19 cellular contexts compared by ENCODE assay signal in genomic region chr14:26841361-26841760, GRCh38.
DNase-seq lines count a peak whose midpoint lies in the region; ATAC-seq and TF ChIP-seq lines count a peak whose summit lies in the region.
"Had no signal": no experiment of that assay in that cellular context is flagged by ENCODE, and none has a peak within 500 bp of the region (broad histone marks: within the 10 kb centered on the region; RNA-seq: fewer than 3 reads in every experiment).

No MANE protein-coding gene starts in this region.

- no peaks in the 10 kb centered on the region for H3K36me3 Mint-ChIP-seq in osteocyte (ENCODE audit: unreplicated experiment)
- H3K36me3 Mint-ChIP-seq: activated CD8-positive, alpha-beta memory T cell treated with anti-CD3 and anti-CD28 coated beads, Interleukin-2, amount 10 ng/mL, durations not matched to agents 7 days and 5 days; naive B cell had no signal

- H3K27me3 ChIP-seq in ACC112 (ENCODE audit: insufficient read depth, low read length) = no peaks in the 10 kb centered on the region
- H3K27me3 ChIP-seq: ascending aorta, esophagus squamous epithelium, SJCRH30 had no signal

- H2AFZ ChIP-seq in ACC112 (ENCODE audit: low read length, unreplicated experiment) = peak overlapping the region; percentile 27

- no peak overlapping the region for H3K4me3 Mint-ChIP-seq in osteocyte (ENCODE audit: unreplicated experiment)
- H3K4me3 Mint-ChIP-seq: activated CD8-positive, alpha-beta memory T cell treated with anti-CD3 and anti-CD28 coated beads, Interleukin-2, amount 10 ng/mL, durations not matched to agents 7 days and 5 days; dendritic cell treated with granulocyte-macrophage colony-stimulating factor and Interleukin-4, amounts not matched to agents 40 ng/mL and 50 ng/mL, for 4 days; naive B cell; T-helper 2 cell treated with Interferon-gamma antibody and Interleukin-4, amounts not matched to agents 5 μg/mL and 100 μg/mL, for 36 hours had no signal

- no peak for ATAC-seq in GM19023 (IDR thresholded peaks at IDR 0.05; ENCODE audit: unreplicated experiment)
- ATAC-seq: activated CD8-positive, alpha-beta memory T cell treated with anti-CD3 and anti-CD28 coated beads, Interleukin-2, amount 10 ng/mL, durations not matched to agents 7 days and 5 days had no signal

- TF ChIP-seq CTCF in epithelial cell of esophagus (IDR thresholded peaks at IDR 0.05; ENCODE audit: insufficient read depth, low read depth, low read length, missing control alignments) (no peak), osteocyte (IDR thresholded peaks at IDR 0.05) (no peak)

- no peak overlapping the region for H3K27ac Mint-ChIP-seq in osteocyte (ENCODE audit: unreplicated experiment)
- H3K27ac Mint-ChIP-seq: activated CD8-positive, alpha-beta memory T cell treated with anti-CD3 and anti-CD28 coated beads, Interleukin-2, amount 10 ng/mL, durations not matched to agents 7 days and 5 days; dendritic cell treated with granulocyte-macrophage colony-stimulating factor and Interleukin-4, amounts not matched to agents 40 ng/mL and 50 ng/mL, for 4 days; naive B cell; T-helper 2 cell treated with Interferon-gamma antibody and Interleukin-4, amounts not matched to agents 5 μg/mL and 100 μg/mL, for 36 hours had no signal

- H3K9me3 Mint-ChIP-seq in osteocyte (ENCODE audit: unreplicated experiment) = peaks cover 3% of the 10 kb centered on the region
- H3K9me3 Mint-ChIP-seq: dendritic cell treated with granulocyte-macrophage colony-stimulating factor and Interleukin-4, amounts not matched to agents 40 ng/mL and 50 ng/mL, for 4 days had no signal

- H3K36me3 ChIP-seq in ACC112 (ENCODE audit: insufficient read depth, low read length) = no peaks in the 10 kb centered on the region
- H3K36me3 ChIP-seq: ascending aorta, esophagus squamous epithelium, SJCRH30 had no signal

- no peaks in the 10 kb centered on the region for H3K27me3 Mint-ChIP-seq in osteocyte (ENCODE audit: unreplicated experiment)
- H3K27me3 Mint-ChIP-seq: activated CD8-positive, alpha-beta memory T cell treated with anti-CD3 and anti-CD28 coated beads, Interleukin-2, amount 10 ng/mL, durations not matched to agents 7 days and 5 days; dendritic cell treated with granulocyte-macrophage colony-stimulating factor and Interleukin-4, amounts not matched to agents 40 ng/mL and 50 ng/mL, for 4 days; naive B cell had no signal

- DNase-seq in LHCN-M2 (ENCODE audit: low read depth) (peak; percentile 29), epithelial cell of esophagus (ENCODE audit: low read depth) (peak; percentile 43), myocyte (ENCODE audit: low read depth) (peak; percentile 23), osteocyte (ENCODE audit: extremely low spot score, unreplicated experiment) (no peak), C1 segment of cervical spinal cord (lab: John Stamatoyannopoulos, UW) (no peak)
- no peak for DNase-seq in activated CD4-positive, alpha-beta T cell treated with anti-CD3 and anti-CD28 coated beads for 4 hours
- DNase-seq: activated CD4-positive, alpha-beta T cell treated with anti-CD3 and anti-CD28 coated beads for 1 hour; activated CD8-positive, alpha-beta memory T cell treated with anti-CD3 and anti-CD28 coated beads, Interleukin-2, amount 10 ng/mL, durations not matched to agents 7 days and 5 days; activated gamma-delta T cell treated with Interleukin-2 at 50 U/mL for 16 hours; esophagus squamous epithelium; GDM1; naive B cell; SJCRH30; stimulated activated naive CD4-positive, alpha-beta T cell treated with Interleukin-2 at 50 U/mL for 16 hours had no signal

- H3K27ac ChIP-seq in ACC112 (ENCODE audit: low read depth, low read length) = peak overlapping the region; percentile 96
- H3K27ac ChIP-seq: ascending aorta, SJCRH30 had no signal

- no peaks in the 10 kb centered on the region for H3K79me2 ChIP-seq in ACC112 (ENCODE audit: control insufficient read depth, insufficient read depth, low read length, unreplicated experiment)

- H3K4me1 ChIP-seq in ACC112 (ENCODE audit: control insufficient read depth, insufficient read depth, low read length, unreplicated experiment) = peaks cover 36% of the 10 kb centered on the region
- H3K4me1 ChIP-seq: ascending aorta, SJCRH30 had no signal

- H3K4me3 ChIP-seq in ACC112 (ENCODE audit: low read depth, low read length) = peak overlapping the region; percentile 20; the same call in 1 of the 2 replicates
- no peak overlapping the region for H3K4me3 ChIP-seq in epithelial cell of esophagus (ENCODE audit: low read length)
- H3K4me3 ChIP-seq: ascending aorta, esophagus squamous epithelium, SJCRH30 had no signal

- H3K4me1 Mint-ChIP-seq in osteocyte (ENCODE audit: unreplicated experiment) = no peaks in the 10 kb centered on the region
- H3K4me1 Mint-ChIP-seq: activated CD8-positive, alpha-beta memory T cell treated with anti-CD3 and anti-CD28 coated beads, Interleukin-2, amount 10 ng/mL, durations not matched to agents 7 days and 5 days; naive B cell had no signal

Comparison
In these comparisons a context has a peak if more than half of its experiments do, and no peak if none do; other contexts are left out.
1. DNase-seq: peak in LHCN-M2 (single experiment), epithelial cell of esophagus (single experiment) and myocyte (single experiment); none in activated CD4-positive, alpha-beta T cell treated with anti-CD3 and anti-CD28 coated beads for 4 hours (0 of 2), osteocyte (single experiment) and C1 segment of cervical spinal cord (0 of 14).